Comparison of ENCODE assay signal across 27 cellular contexts in genomic region chr11:85805387-85805786, GRCh38. TPM values are rescaled to one million over a fixed set of nuclear protein-coding genes. Genes with fewer than 3 reads are reported as not detected.
A peak's percentile ranks its signal among the peaks of the same experiment; 100 is the strongest.
DNase-seq lines count a peak whose midpoint lies in the region; ATAC-seq and TF ChIP-seq lines count a peak whose summit lies in the region.
"Had no signal": no experiment of that assay in that cellular context is flagged by ENCODE, and none has a peak within 500 bp of the region (broad histone marks: within the 10 kb centered on the region; RNA-seq: fewer than 3 reads in every experiment).

No MANE protein-coding gene starts in this region.

- H4K20me1 ChIP-seq in GM23248 (ENCODE audit: insufficient read depth) = no peaks in the 10 kb centered on the region

- no peaks in the 10 kb centered on the region for H3K36me3 ChIP-seq in GM23248 (ENCODE audit: low read depth)
- no peaks in the 10 kb centered on the region for H3K36me3 ChIP-seq in heart right ventricle
- H3K36me3 ChIP-seq: heart left ventricle had no signal

- ATAC-seq in stimulated activated naive CD8-positive, alpha-beta T cell treated with anti-CD3 and anti-CD28 coated beads, Interleukin-15, amount 100 ng/mL, for 72 hours = no peak
- no peak for ATAC-seq in heart right ventricle
- no peak for ATAC-seq in Right ventricle myocardium superior (ENCODE audit: poor library complexity)
- ATAC-seq: activated CD8-positive, alpha-beta T cell treated with anti-CD3 and anti-CD28 coated beads, Interleukin-2, amount 10 ng/mL, durations not matched to agents 7 days and 5 days; GM12878; heart left ventricle; psoas muscle had no signal

- no peak overlapping the region for H3K27ac Mint-ChIP-seq in stimulated activated naive CD8-positive, alpha-beta T cell treated with anti-CD3 and anti-CD28 coated beads, Interleukin-15, amount 100 ng/mL, for 72 hours
- H3K27ac Mint-ChIP-seq: activated CD8-positive, alpha-beta T cell treated with anti-CD3 and anti-CD28 coated beads, Interleukin-2, amount 10 ng/mL, durations not matched to agents 7 days and 5 days; activated naive CD8-positive, alpha-beta T cell treated with anti-CD3 and anti-CD28 coated beads for 36 hours; CD14-positive monocyte had no signal

- no peaks in the 10 kb centered on the region for H3K9me2 ChIP-seq in GM23248 (ENCODE audit: insufficient read depth)

- H3K4me2 ChIP-seq in GM23248 (ENCODE audit: unreplicated experiment) = no peak overlapping the region

- H3K27me3 ChIP-seq in GM23248 (replicated peaks; ENCODE audit: insufficient read depth) (no peaks in the 10 kb centered on the region), heart right ventricle (peaks cover 0 to 6% (median 0%) of the 10 kb centered on the region in 7 donors)
- H3K27me3 ChIP-seq: heart left ventricle had no signal

- no peak overlapping the region for H3K4me3 Mint-ChIP-seq in stimulated activated naive CD8-positive, alpha-beta T cell treated with anti-CD3 and anti-CD28 coated beads, Interleukin-15, amount 100 ng/mL, for 72 hours
- H3K4me3 Mint-ChIP-seq: activated CD8-positive, alpha-beta T cell treated with anti-CD3 and anti-CD28 coated beads, Interleukin-2, amount 10 ng/mL, durations not matched to agents 7 days and 5 days; activated naive CD8-positive, alpha-beta T cell treated with anti-CD3 and anti-CD28 coated beads for 36 hours; CD14-positive monocyte had no signal

- H3K9me3 ChIP-seq in GM23248 (ENCODE audit: low read depth) (no peaks in the 10 kb centered on the region), heart right ventricle (no peaks in the 10 kb centered on the region)
- H3K9me3 ChIP-seq: heart left ventricle, psoas muscle had no signal

- H3K27ac ChIP-seq in GM23248 = no peak overlapping the region
- no peak overlapping the region for H3K27ac ChIP-seq in heart right ventricle
- H3K27ac ChIP-seq: heart left ventricle, psoas muscle, SK-N-MC had no signal

- in situ Hi-C loops in GM23248 (cut with MboI) = loop anchor here (10.0 kb wide), 1 partner anchor 61 kb away; no protein-coding TSS in a partner anchor

- intact Hi-C loops in heart right ventricle (cut with DNase I) = no loop called here
- intact Hi-C loops in Right ventricle myocardium superior (cut with DNase I) = no loop called here

- DNase-seq in GM23248 (peak; percentile 31), RPMI7951 (ENCODE audit: low read depth) (peak; percentile 75), fibroblast of gingiva (ENCODE audit: low read depth) (peak; percentile 30), pons (ENCODE audit: low spot score) (peak; percentile 61), heart right ventricle (no peak), Right ventricle myocardium superior (no peak)
- DNase-seq in stimulated activated CD8-positive, alpha-beta memory T cell treated with anti-CD3 and anti-CD28 coated beads, Interleukin-4, amount 100 ng/mL, for 48 hours = no peak
- DNase-seq in stimulated activated naive CD8-positive, alpha-beta T cell treated with anti-CD3 and anti-CD28 coated beads, Interleukin-15, amount 100 ng/mL, for 72 hours = no peak
- DNase-seq: activated CD8-positive, alpha-beta T cell treated with anti-CD3 and anti-CD28 coated beads, Interleukin-2, amount 10 ng/mL, durations not matched to agents 7 days and 5 days; activated naive CD8-positive, alpha-beta T cell treated with anti-CD3 and anti-CD28 coated beads for 36 hours; activated T-cell treated with anti-CD3 and anti-CD28 coated beads for 4 hours; Calu3; heart left ventricle; MM.1S; NCI-H1417 treated with DMSO at 0.1 percent for 48 hours; NCI-H2107; NCI-H748 treated with DMSO at 0.1 percent for 48 hours; psoas muscle; stimulated activated CD4-positive, alpha-beta T cell treated with anti-CD3 and anti-CD28 coated beads, Interleukin-15, amount 100 ng/mL, for 24 hours had no signal

- no peaks in the 10 kb centered on the region for H3K79me2 ChIP-seq in GM23248 (ENCODE audit: insufficient read depth)

- no peaks in the 10 kb centered on the region for H3K4me1 ChIP-seq in GM23248 (ENCODE audit: insufficient read depth)
- H3K4me1 ChIP-seq in heart right ventricle = peaks cover 3 to 11% (median 8%) of the 10 kb centered on the region in 9 donors
- H3K4me1 ChIP-seq: psoas muscle had no signal

- H2AFZ ChIP-seq in GM23248 = no peak overlapping the region

- no peak overlapping the region for H3K4me3 ChIP-seq in GM23248
- no peak overlapping the region for H3K4me3 ChIP-seq in heart right ventricle
- H3K4me3 ChIP-seq: GM12878, heart left ventricle, psoas muscle, SK-N-MC had no signal

- H3K4me1 Mint-ChIP-seq in stimulated activated naive CD8-positive, alpha-beta T cell treated with anti-CD3 and anti-CD28 coated beads, Interleukin-15, amount 100 ng/mL, for 72 hours = peaks cover 22% of the 10 kb centered on the region

- H3K27me3 Mint-ChIP-seq in stimulated activated naive CD8-positive, alpha-beta T cell treated with anti-CD3 and anti-CD28 coated beads, Interleukin-15, amount 100 ng/mL, for 72 hours = no peaks in the 10 kb centered on the region
- H3K27me3 Mint-ChIP-seq: activated naive CD8-positive, alpha-beta T cell treated with anti-CD3 and anti-CD28 coated beads for 36 hours had no signal

- H3K9ac ChIP-seq in GM23248 = no peak overlapping the region

- TF ChIP-seq CTCF in heart right ventricle (IDR thresholded peaks at IDR 0.05) = no peak

- 82 to 93% methylated on average over 1 of the region's 1 CpG for WGBS in GM23248 (ENCODE audit: low coverage in 1 of 2, low lambda C conversion rate in 2 of 2, missing lambda C conversion rate in 2 of 2), 2 experiments
- 61 to 67% methylated on average over 1 of the region's 1 CpG for WGBS in heart right ventricle, 2 donors

- H3F3A ChIP-seq in GM23248 (ENCODE audit: insufficient read depth) = no peaks in the 10 kb centered on the region

- no peaks in the 10 kb centered on the region for H3K9me3 Mint-ChIP-seq in stimulated activated naive CD8-positive, alpha-beta T cell treated with anti-CD3 and anti-CD28 coated beads, Interleukin-15, amount 100 ng/mL, for 72 hours
- H3K9me3 Mint-ChIP-seq: activated naive CD8-positive, alpha-beta T cell treated with anti-CD3 and anti-CD28 coated beads for 36 hours had no signal

RNA-seq across cellular contexts. Expression of gene SYTL2, which starts 5.6 kb away (rescaled TPM):
- 3.3 and 5.3 TPM in 2 replicates for total RNA-seq in GM23248 (2014; rRNA removed; shearing (Covaris generic))
- polyA plus RNA-seq in GM23248 (2016; fragmentation: Nextera tagmentation; extraction: Ambion mirVana) (3.5 TPM in 2 replicates), heart right ventricle (1 to 10 TPM; 2.9 to 5.3 TPM)
- 57.0 and 66.0 TPM in 2 replicates for total RNA-seq in RPMI7951 (2014; rRNA removed; shearing (Covaris generic))
- total RNA-seq in heart right ventricle (10 to 100 TPM in 1 of 10 donors, 1 to 10 TPM in 9; 3.5 to 16.1 (median 5.3) TPM), Right ventricle myocardium superior (4.0 TPM)

RNA-seq across cellular contexts. Expression of gene CCDC83, which starts 49.8 kb away (rescaled TPM):
- total RNA-seq in GM23248 (2014; rRNA removed; shearing (Covaris generic)) = not detected in 2 replicates
- polyA plus RNA-seq in GM23248 (2016; fragmentation: Nextera tagmentation; extraction: Ambion mirVana) = not detected in 2 replicates
- not detected in 2 replicates for total RNA-seq in RPMI7951 (2014; rRNA removed; shearing (Covaris generic))
- total RNA-seq in heart right ventricle = not detected
- polyA plus RNA-seq in heart right ventricle = not detected
- total RNA-seq in Right ventricle myocardium superior = not detected
- total RNA-seq: activated CD8-positive, alpha-beta T cell treated with anti-CD3 and anti-CD28 coated beads, Interleukin-2, amount 10 ng/mL, durations not matched to agents 7 days and 5 days; activated naive CD8-positive, alpha-beta T cell treated with anti-CD3 and anti-CD28 coated beads for 36 hours; Calu3; dermis microvascular lymphatic vessel endothelial cell; GM12878; heart left ventricle; lung microvascular endothelial cell; psoas muscle; T-helper 2 cell treated with Interferon-gamma antibody and Interleukin-4, amounts not matched to agents 100 ng/mL and 5 ng/mL, for 36 hours; temporal lobe; urinary bladder had no signal
- polyA plus RNA-seq: CD14-positive monocyte, GM12878, heart left ventricle, psoas muscle, urinary bladder had no signal

Comparison
In these comparisons a context has a peak if more than half of its experiments do, and no peak if none do; other contexts are left out.
1. DNase-seq: peak in GM23248 (single experiment), RPMI7951 (single experiment), fibroblast of gingiva (single experiment) and pons (single experiment); none in stimulated activated CD8-positive, alpha-beta memory T cell treated with anti-CD3 and anti-CD28 coated beads, Interleukin-4, amount 100 ng/mL, for 48 hours (single experiment), stimulated activated naive CD8-positive, alpha-beta T cell treated with anti-CD3 and anti-CD28 coated beads, Interleukin-15, amount 100 ng/mL, for 72 hours (0 of 2), heart right ventricle (0 of 2) and Right ventricle myocardium superior (single experiment).